Comparison of ENCODE assay signal across 29 cellular contexts in genomic region chr10:27759483-27760281, GRCh38. TPM values are rescaled to one million over a fixed set of nuclear protein-coding genes. Genes with fewer than 3 reads are reported as not detected.
DNase-seq lines count a peak whose midpoint lies in the region; ATAC-seq and TF ChIP-seq lines count a peak whose summit lies in the region.
"Had no signal": no experiment of that assay in that cellular context is flagged by ENCODE, and none has a peak within 500 bp of the region (broad histone marks: within the 10 kb centered on the region; RNA-seq: fewer than 3 reads in every experiment).

No MANE protein-coding gene starts in this region.

- H4K20me1 ChIP-seq in MM.1S (ENCODE audit: insufficient read depth, low read length): no peaks in the 10 kb centered on the region

- H3K36me3 ChIP-seq in MM.1S (replicated peaks; ENCODE audit: insufficient read depth, low read length) (no peaks in the 10 kb centered on the region), upper lobe of right lung (no peaks in the 10 kb centered on the region)
- H3K36me3 ChIP-seq: thoracic aorta had no signal

- H3F3A ChIP-seq in MM.1S (ENCODE audit: insufficient read depth, low read length): no peaks in the 10 kb centered on the region

- H3K4me3 ChIP-seq in MM.1S (ENCODE audit: low read length): no peak overlapping the region
- no peak overlapping the region for H3K4me3 ChIP-seq in upper lobe of right lung
- H3K4me3 ChIP-seq: coronary artery, SK-N-MC, thoracic aorta had no signal

- H3K9ac ChIP-seq in MM.1S (ENCODE audit: low read length): no peak overlapping the region
- H3K9ac ChIP-seq: parathyroid adenoma had no signal

- TF ChIP-seq CTCF in MM.1S (IDR thresholded peaks at IDR 0.05; ENCODE audit: low read length) (peak; percentile 18), upper lobe of right lung (IDR thresholded peaks at IDR 0.05) (peak; percentile 11)

- H3K4me2 ChIP-seq in MM.1S (ENCODE audit: low read depth, low read length): no peak overlapping the region

- no peaks in the 10 kb centered on the region for H3K79me2 ChIP-seq in MM.1S (ENCODE audit: low read length)
- H3K79me2 ChIP-seq: parathyroid adenoma had no signal

- DNase-seq in DMS53 (lab: John Stamatoyannopoulos, UW): peak; percentile 31
- no peak for DNase-seq in DMS53 treated with DMSO at 0.1 percent for 48 hours (lab: John Stamatoyannopoulos, UW; ENCODE audit: unreplicated experiment)
- DNase-seq in MM.1S: no peak
- peak; percentile 15 for DNase-seq in dermis blood vessel endothelial cell
- DNase-seq in upper lobe of right lung: no peak
- DNase-seq in stimulated activated CD4-positive, alpha-beta T cell treated with anti-CD3 and anti-CD28 coated beads, Interleukin-2, amount 100 ng/mL, for 24 hours: no peak
- DNase-seq in Right ventricle myocardium superior: no peak
- DNase-seq in NCI-H128 (lab: John Stamatoyannopoulos, UW; ENCODE audit: unreplicated experiment): no peak
- DNase-seq: activated CD4-positive, alpha-beta T cell treated with anti-CD3 and anti-CD28 coated beads for 48 hours; activated naive CD4-positive, alpha-beta T cell treated with Interleukin-2 at 50 U/mL for 16 hours; activated T-cell treated with anti-CD3 and anti-CD28 coated beads, Interleukin-2, amount 50 U/mL, for 72 hours; AML-193; amniotic stem cell; CD8-positive, alpha-beta memory T cell; GF-D8; NCI-H1436; NCI-H2107; NCI-H510A; RPMI8226; stimulated activated naive CD8-positive, alpha-beta T cell treated with anti-CD3 and anti-CD28 coated beads, Interleukin-15, Interleukin-2, amounts not matched to agents 100 U/mL and 50 U/mL, for 24 hours had no signal

- intact Hi-C loops in upper lobe of right lung (cut with DNase I) (no loop called here), Right ventricle myocardium superior (cut with DNase I) (no loop called here)

- H3K27me3 ChIP-seq in MM.1S (replicated peaks; ENCODE audit: insufficient read depth, low read length) (no peaks in the 10 kb centered on the region), upper lobe of right lung (no peaks in the 10 kb centered on the region)

- H3K4me1 ChIP-seq in MM.1S (ENCODE audit: low read length) (no peaks in the 10 kb centered on the region), upper lobe of right lung (no peaks in the 10 kb centered on the region)
- H3K4me1 ChIP-seq: parathyroid adenoma had no signal

- H3K27ac ChIP-seq in MM.1S (ENCODE audit: low read length) (no peak overlapping the region), upper lobe of right lung (no peak overlapping the region)
- H3K27ac ChIP-seq: 22Rv1, coronary artery, HL-60, parathyroid adenoma, SK-N-MC, thoracic aorta had no signal

- ATAC-seq in upper lobe of right lung: no peak
- no peak for ATAC-seq in Right ventricle myocardium superior (ENCODE audit: poor library complexity)
- ATAC-seq: activated T-cell treated with anti-CD3 and anti-CD28 coated beads, Interleukin-2, amount 50 U/mL, for 72 hours; sciatic nerve; stimulated activated naive CD8-positive, alpha-beta T cell treated with anti-CD3 and anti-CD28 coated beads, Interleukin-15, Interleukin-2, amounts not matched to agents 100 U/mL and 50 U/mL, for 24 hours had no signal

- H3K9me3 ChIP-seq in MM.1S (replicated peaks; ENCODE audit: insufficient read depth, low read length): no peaks in the 10 kb centered on the region
- H3K9me3 ChIP-seq in upper lobe of right lung: no peaks in the 10 kb centered on the region
- H3K9me3 ChIP-seq: thoracic aorta had no signal

- no peak overlapping the region for H2AFZ ChIP-seq in MM.1S (ENCODE audit: low read length)
- H2AFZ ChIP-seq: parathyroid adenoma had no signal

- no peaks in the 10 kb centered on the region for H3K9me2 ChIP-seq in MM.1S (replicated peaks; ENCODE audit: insufficient read depth, low read length)

RNA-seq across cellular contexts. Expression of gene MKX, which starts 14.1 kb away (rescaled TPM):
- total RNA-seq in dermis blood vessel endothelial cell: 0.14 TPM in 1 of 2 replicates, not detected in the other
- total RNA-seq in upper lobe of right lung: 1.7 TPM
- total RNA-seq in Right ventricle myocardium superior: not detected
- total RNA-seq: mononuclear cell; T-helper 2 cell treated with Interferon-gamma antibody and Interleukin-4, amounts not matched to agents 100 ng/mL and 5 ng/mL, for 36 hours had no signal

Comparison
In these comparisons a context has a peak if more than half of its experiments do, and no peak if none do; other contexts are left out.
1. DNase-seq: peak in DMS53 (single experiment) and dermis blood vessel endothelial cell (single experiment); none in DMS53 treated with DMSO at 0.1 percent for 48 hours (single experiment), MM.1S (single experiment), upper lobe of right lung (single experiment), stimulated activated CD4-positive, alpha-beta T cell treated with anti-CD3 and anti-CD28 coated beads, Interleukin-2, amount 100 ng/mL, for 24 hours (0 of 2), Right ventricle myocardium superior (single experiment) and NCI-H128 (single experiment).